ENCODE assay signal across 19 cellular contexts in the genomic region with DNA sequence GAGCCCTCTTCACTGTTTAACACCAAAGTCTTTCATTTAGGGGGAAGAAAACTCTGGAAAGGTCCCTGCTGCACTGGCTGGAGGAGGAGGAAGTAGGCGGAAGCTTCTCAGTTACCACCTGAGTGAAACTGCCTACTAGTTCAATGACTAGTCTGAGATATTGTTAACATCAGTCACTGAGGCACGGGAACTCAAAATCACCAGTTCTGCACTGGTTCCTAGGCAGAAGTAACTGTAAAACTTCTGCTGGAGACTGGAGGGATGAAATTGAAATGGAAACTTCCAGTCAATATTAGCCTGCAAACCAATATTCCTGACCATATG.
DNase-seq lines count a peak whose midpoint lies in the region; ATAC-seq and TF ChIP-seq lines count a peak whose summit lies in the region.
"Had no signal": no experiment of that assay in that cellular context is flagged by ENCODE, and none has a peak within 500 bp of the region (broad histone marks: within the 10 kb centered on the region; RNA-seq: fewer than 3 reads in every experiment).

No MANE protein-coding gene starts in this region.

- no peak overlapping the region for H3K27ac ChIP-seq in mesendoderm (ENCODE audit: low read depth, low read length)
- H3K27ac ChIP-seq: foreskin keratinocyte, uterus, VCaP had no signal

- no peaks in the 10 kb centered on the region for H3K9me3 Mint-ChIP-seq in nephron progenitor cell
- H3K9me3 Mint-ChIP-seq: activated T-cell treated with anti-CD3 and anti-CD28 coated beads, Interleukin-2, amount 50 U/mL, for 24 hours; HFFc6; naive thymus-derived CD4-positive, alpha-beta T cell had no signal

- no peak overlapping the region for H3K4me2 ChIP-seq in mesendoderm (ENCODE audit: low read length)

- H4K8ac ChIP-seq in mesendoderm (ENCODE audit: low read depth, low read length) = no peak overlapping the region

- H3K9ac ChIP-seq in mesendoderm (ENCODE audit: low read length) = no peak overlapping the region

- H3K4ac ChIP-seq in mesendoderm (ENCODE audit: low read depth, low read length) = no peak overlapping the region

- no peak overlapping the region for H2BK15ac ChIP-seq in mesendoderm (replicated peaks; ENCODE audit: low read depth)

- no peak overlapping the region for H3K23ac ChIP-seq in mesendoderm (ENCODE audit: low read length)

- H3K4me3 Mint-ChIP-seq in nephron progenitor cell = no peak overlapping the region
- H3K4me3 Mint-ChIP-seq: activated T-cell treated with anti-CD3 and anti-CD28 coated beads, Interleukin-2, amount 50 U/mL, for 24 hours; CD4-positive, CD25-positive, alpha-beta regulatory T cell; HFFc6; naive thymus-derived CD4-positive, alpha-beta T cell had no signal

- no peaks in the 10 kb centered on the region for H3K4me1 ChIP-seq in mesendoderm (ENCODE audit: control insufficient read depth, low read depth, low read length)

- H3K4me3 ChIP-seq in mesendoderm (ENCODE audit: low read length) = no peak overlapping the region
- H3K4me3 ChIP-seq: uterus had no signal

- H3K79me1 ChIP-seq in mesendoderm (ENCODE audit: low read length) = no peaks in the 10 kb centered on the region

- H3K27me3 ChIP-seq in mesendoderm (ENCODE audit: insufficient read depth, low read length, poor library complexity) = no peaks in the 10 kb centered on the region
- H3K27me3 ChIP-seq: foreskin keratinocyte, uterus had no signal

- H3K79me2 ChIP-seq in mesendoderm (ENCODE audit: control insufficient read depth, insufficient read depth, low read length) = no peaks in the 10 kb centered on the region

- H3K56ac ChIP-seq in mesendoderm (ENCODE audit: low read length) = no peak overlapping the region

- H3K36me3 ChIP-seq in mesendoderm (ENCODE audit: control insufficient read depth, insufficient read depth, low read length) = no peaks in the 10 kb centered on the region
- H3K36me3 ChIP-seq: uterus had no signal

- H3K4me1 Mint-ChIP-seq in nephron progenitor cell = peaks cover 28% of the 10 kb centered on the region
- H3K4me1 Mint-ChIP-seq: CD4-positive, CD25-positive, alpha-beta regulatory T cell had no signal

- TF ChIP-seq CTCF in omental fat pad (IDR thresholded peaks at IDR 0.05) (no peak), GM10266 (IDR thresholded peaks at IDR 0.05; ENCODE audit: control insufficient read depth, insufficient read depth, low read depth, missing control alignments) (no peak), nephron progenitor cell (IDR thresholded peaks at IDR 0.05) (no peak)

- H3K27me3 Mint-ChIP-seq in nephron progenitor cell (ENCODE audit: low read depth, poor library complexity) = no peaks in the 10 kb centered on the region
- H3K27me3 Mint-ChIP-seq: activated T-cell treated with anti-CD3 and anti-CD28 coated beads, Interleukin-2, amount 50 U/mL, for 24 hours had no signal

- no peaks in the 10 kb centered on the region for H3K36me3 Mint-ChIP-seq in nephron progenitor cell (ENCODE audit: low read depth)
- H3K36me3 Mint-ChIP-seq: CD4-positive, CD25-positive, alpha-beta regulatory T cell; naive thymus-derived CD4-positive, alpha-beta T cell had no signal

- DNase-seq in mesendoderm = no peak
- no peak for DNase-seq in omental fat pad (ENCODE audit: low spot score)
- no peak for DNase-seq in GM10266 (ENCODE audit: extremely low spot score)
- no peak for DNase-seq in nephron progenitor cell
- DNase-seq in GF-D8 (lab: John Stamatoyannopoulos, UW) = no peak
- DNase-seq: activated T-cell treated with anti-CD3 and anti-CD28 coated beads, Interleukin-2, amount 50 U/mL, for 24 hours; amniotic stem cell; HFFc6; kidney; NCI-H226; SHP77; uterus had no signal

- no peak overlapping the region for H2BK120ac ChIP-seq in mesendoderm (ENCODE audit: low read depth, low read length)

- no peak overlapping the region for H4K5ac ChIP-seq in mesendoderm (ENCODE audit: low read length)

- H3K18ac ChIP-seq in mesendoderm (ENCODE audit: low read length) = peak overlapping the region; percentile 60

- ATAC-seq in GM18907 (IDR thresholded peaks at IDR 0.05; ENCODE audit: unreplicated experiment) = peak; percentile 81
- peak; percentile 59 for ATAC-seq in GM21737 (IDR thresholded peaks at IDR 0.05; ENCODE audit: unreplicated experiment)
- peak; percentile 77 for ATAC-seq in HG03196 (IDR thresholded peaks at IDR 0.05; ENCODE audit: unreplicated experiment)
- no peak for ATAC-seq in omental fat pad (ENCODE audit: low FRiP score)
- ATAC-seq: naive thymus-derived CD4-positive, alpha-beta T cell had no signal

- no CpG with 5 or more reads among the region's 2 CpGs for WGBS in mesendoderm (ENCODE audit: extremely low coverage, insufficient coverage, low lambda C conversion rate)

- no peak overlapping the region for H2AK5ac ChIP-seq in mesendoderm (ENCODE audit: low read length)

- no peak overlapping the region for H3K27ac Mint-ChIP-seq in nephron progenitor cell
- H3K27ac Mint-ChIP-seq: activated T-cell treated with anti-CD3 and anti-CD28 coated beads, Interleukin-2, amount 50 U/mL, for 24 hours; CD4-positive, CD25-positive, alpha-beta regulatory T cell; HFFc6; naive thymus-derived CD4-positive, alpha-beta T cell had no signal

- no peak overlapping the region for H2BK5ac ChIP-seq in mesendoderm (ENCODE audit: low read length)
